Comparison of ENCODE assay signal across 17 cellular contexts in the genomic region with DNA sequence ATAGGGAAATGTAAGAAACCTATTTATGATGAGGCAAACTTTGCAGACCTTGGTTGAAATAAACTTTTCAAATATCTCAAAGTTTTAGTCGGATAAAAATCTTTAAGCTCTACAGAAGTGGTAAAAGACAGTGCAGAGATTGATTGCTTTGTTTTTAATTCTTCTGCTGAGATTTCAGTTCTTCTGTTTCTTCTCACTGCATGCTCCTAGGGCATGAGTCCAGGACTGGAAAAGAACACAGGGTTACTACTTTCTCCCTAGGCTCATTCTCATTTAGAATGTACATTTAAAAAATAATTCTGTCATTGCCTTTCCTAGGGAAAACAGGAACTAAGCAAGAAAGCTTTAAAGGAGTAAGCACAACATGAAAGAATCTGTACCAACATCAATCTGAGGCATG.
DNase-seq lines count a peak whose midpoint lies in the region; ATAC-seq, FAIRE-seq and TF ChIP-seq lines count a peak whose summit lies in the region.
"Had no signal": no experiment of that assay in that cellular context is flagged by ENCODE, and none has a peak within 500 bp of the region (broad histone marks: within the 10 kb centered on the region; RNA-seq: fewer than 3 reads in every experiment).

No MANE protein-coding gene starts in this region.

- peak; percentile 18 for DNase-seq in medulla oblongata (ENCODE audit: extremely low spot score)
- peak; percentile 2 for DNase-seq in pons (ENCODE audit: low spot score)
- peak in 1 of 2 donors; percentile 64 for DNase-seq in uterus
- DNase-seq in SKM-1 treated with dmso at 0.1 percent for 144 hours (lab: John Stamatoyannopoulos, UW; ENCODE audit: unreplicated experiment): no peak
- DNase-seq in NCI-H1092 (lab: John Stamatoyannopoulos, UW): no peak
- DNase-seq: BE2C; CD4-positive, alpha-beta memory T cell; DMS79 had no signal

- no peaks in the 10 kb centered on the region for H3K27me3 ChIP-seq in uterus
- H3K27me3 ChIP-seq: BE2C had no signal

- no peaks in the 10 kb centered on the region for H3K36me3 ChIP-seq in uterus
- H3K36me3 ChIP-seq: BE2C, HAP-1 had no signal

- H3K4me1 ChIP-seq in uterus: no peaks in the 10 kb centered on the region
- H3K4me1 ChIP-seq: BE2C, HAP-1 had no signal

- TF ChIP-seq POLR2A in uterus (IDR thresholded peaks at IDR 0.05): no peak

- intact Hi-C loops in uterus (cut with DNase I; ENCODE audit: low total_unique reads): no loop called here

- ATAC-seq in HG02588 (IDR thresholded peaks at IDR 0.05; ENCODE audit: unreplicated experiment): no peak
- ATAC-seq: GM12878, HepG2 had no signal

- no peak overlapping the region for H3K4me3 ChIP-seq in uterus
- H3K4me3 ChIP-seq: GM12878, HAP-1 had no signal

- H3K27ac ChIP-seq in uterus: peak overlapping the region; percentile 67 to 74
- H3K27ac ChIP-seq: C4-2B had no signal

- no peak for TF ChIP-seq CTCF in uterus (IDR thresholded peaks at IDR 0.05)

- H3K9me3 ChIP-seq in uterus: no peaks in the 10 kb centered on the region
- H3K9me3 ChIP-seq: BE2C, HAP-1 had no signal

- peak; percentile 93 for FAIRE-seq in endometrium (lab: Jason Lieb, UNC)
- FAIRE-seq: A204.1, GM12878, GM18507, H1, HepG2 had no signal

Comparison
In these comparisons a context has a peak if more than half of its experiments do, and no peak if none do; other contexts are left out.
1. DNase-seq: peak in medulla oblongata (single experiment) and pons (single experiment); none in SKM-1 treated with dmso at 0.1 percent for 144 hours (single experiment) and NCI-H1092 (single experiment).